In the genomic region with DNA sequence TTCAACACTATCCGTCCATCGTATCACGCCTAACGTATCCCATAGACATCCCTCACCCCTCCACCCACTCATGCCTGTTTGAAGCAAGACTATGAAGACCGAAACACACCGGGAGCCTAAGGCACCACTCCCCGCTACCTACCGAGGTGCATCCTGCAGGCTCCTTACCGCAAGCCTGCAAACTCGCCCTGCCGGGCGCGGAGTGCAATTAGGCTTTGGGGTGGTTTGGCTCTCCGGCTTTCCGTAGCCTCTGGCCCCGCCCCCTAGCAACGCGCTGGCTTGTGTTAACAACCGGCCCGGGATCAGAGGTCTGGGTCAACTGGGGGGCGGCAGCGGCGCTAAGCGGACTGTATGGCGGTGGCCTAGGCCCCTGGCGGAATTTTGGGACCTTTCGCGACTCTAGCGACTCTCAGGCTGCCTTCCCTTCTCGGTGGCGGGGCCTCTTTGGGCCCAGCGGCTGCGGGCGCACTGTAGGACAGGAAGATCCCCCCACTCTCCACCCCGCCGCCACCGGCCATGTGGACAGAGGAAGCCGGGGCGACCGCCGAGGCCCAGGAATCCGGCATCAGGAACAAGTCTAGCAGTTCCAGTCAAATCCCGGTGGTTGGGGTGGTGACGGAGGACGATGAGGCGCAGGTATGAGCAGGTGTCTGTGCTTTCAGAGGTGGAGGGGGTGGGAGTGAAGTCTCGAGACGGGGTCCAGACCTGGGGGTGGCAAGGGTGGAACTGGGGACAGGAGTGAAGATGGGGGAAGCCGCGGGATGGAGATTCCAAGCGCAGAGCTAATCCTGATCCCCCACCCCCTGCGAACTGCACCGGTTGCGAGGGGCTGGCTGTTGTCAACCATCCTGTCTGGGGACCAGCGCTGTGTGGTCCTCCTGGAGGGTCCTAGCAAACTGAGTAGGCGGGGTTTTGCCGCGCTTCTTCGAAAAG, we compare ENCODE assay signal across 8 cellular contexts. TPM values are rescaled to one million over a fixed set of nuclear protein-coding genes. Genes with fewer than 3 reads are reported as not detected.
A peak's percentile ranks its signal among the peaks of the same experiment; 100 is the strongest.
DNase-seq lines count a peak whose midpoint lies in the region; ATAC-seq and TF ChIP-seq lines count a peak whose summit lies in the region.

A gene with protein sequence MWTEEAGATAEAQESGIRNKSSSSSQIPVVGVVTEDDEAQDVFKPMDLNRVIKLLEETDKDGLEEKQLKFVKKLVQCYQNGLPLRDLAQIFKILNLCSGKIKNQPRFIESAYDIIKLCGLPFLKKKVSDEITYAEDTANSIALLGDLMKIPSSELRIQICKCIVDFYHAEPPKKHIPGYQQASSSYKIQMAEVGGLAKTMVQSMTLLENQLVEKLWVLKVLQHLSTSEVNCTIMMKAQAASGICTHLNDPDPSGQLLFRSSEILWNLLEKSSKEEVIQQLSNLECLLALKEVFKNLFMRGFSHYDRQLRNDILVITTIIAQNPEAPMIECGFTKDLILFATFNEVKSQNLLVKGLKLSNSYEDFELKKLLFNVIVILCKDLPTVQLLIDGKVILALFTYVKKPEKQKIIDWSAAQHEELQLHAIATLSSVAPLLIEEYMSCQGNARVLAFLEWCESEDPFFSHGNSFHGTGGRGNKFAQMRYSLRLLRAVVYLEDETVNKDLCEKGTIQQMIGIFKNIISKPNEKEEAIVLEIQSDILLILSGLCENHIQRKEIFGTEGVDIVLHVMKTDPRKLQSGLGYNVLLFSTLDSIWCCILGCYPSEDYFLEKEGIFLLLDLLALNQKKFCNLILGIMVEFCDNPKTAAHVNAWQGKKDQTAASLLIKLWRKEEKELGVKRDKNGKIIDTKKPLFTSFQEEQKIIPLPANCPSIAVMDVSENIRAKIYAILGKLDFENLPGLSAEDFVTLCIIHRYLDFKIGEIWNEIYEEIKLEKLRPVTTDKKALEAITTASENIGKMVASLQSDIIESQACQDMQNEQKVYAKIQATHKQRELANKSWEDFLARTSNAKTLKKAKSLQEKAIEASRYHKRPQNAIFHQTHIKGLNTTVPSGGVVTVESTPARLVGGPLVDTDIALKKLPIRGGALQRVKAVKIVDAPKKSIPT (plus strand): TSS at position 266 of the 933 bp plus-strand sequence. CDS start 251 bp downstream, at position 517.

- H3K27ac Mint-ChIP-seq in type B pancreatic cell = peak within 1 kb of the TSS; percentile 81

- H3K36me3 Mint-ChIP-seq in type B pancreatic cell = no peaks in the 10 kb centered on the region

- peaks cover 28% of the 10 kb centered on the region for H3K4me1 Mint-ChIP-seq in type B pancreatic cell (ENCODE audit: unreplicated experiment)

- peaks cover 27% of the 10 kb centered on the region for H3K27me3 Mint-ChIP-seq in type B pancreatic cell

- H3K27ac ChIP-seq in adipose tissue (ENCODE audit: low read depth, low read length) = peak within 1 kb of the TSS; percentile 13

- no peaks in the 10 kb centered on the region for H3K9me3 Mint-ChIP-seq in type B pancreatic cell

- ATAC-seq in HG02588 (IDR thresholded peaks at IDR 0.05; ENCODE audit: unreplicated experiment) (peak; percentile 77), left cardiac atrium (peak; percentile 96 to 98)

- 1% methylated on average over 59 of the region's 59 CpGs for WGBS in adipose tissue, 3 donors

- intact Hi-C loops in left cardiac atrium (cut with DNase I) = no loop called here
- intact Hi-C loops in posterior vena cava (cut with DNase I) = loop anchor here in 1 of 2 donors (1.0 kb wide), 1 partner anchor 13 kb away; no protein-coding TSS in a partner anchor

- H3K4me3 Mint-ChIP-seq in type B pancreatic cell = peak within 1 kb of the TSS; percentile 97

- TF ChIP-seq CTCF in GM12875 (IDR thresholded peaks at IDR 0.05; ENCODE audit: borderline replicate concordance, insufficient read depth, low read depth, low read length) = peak; percentile 32; the same call in 1 of the 2 replicates
- TF ChIP-seq CTCF in type B pancreatic cell (conservative IDR thresholded peaks at IDR 0.05) = peak; percentile 69

- DNase-seq in NCI-H1092 treated with DMSO at 0.1 percent for 48 hours (lab: John Stamatoyannopoulos, UW) = peak; percentile 45
- peak; percentile 78 for DNase-seq in T follicular helper cell (ENCODE audit: low read depth)
- peak; percentile 93 for DNase-seq in left cardiac atrium
- DNase-seq in posterior vena cava (ENCODE audit: low spot score) = peak; percentile 98
- peak; percentile 91 for DNase-seq in type B pancreatic cell (ENCODE audit: extremely low spot score, unreplicated experiment)

- peak within 1 kb of the TSS; percentile 65 for H3K4me3 ChIP-seq in GM12875 (ENCODE audit: low read depth, low read length)

RNA-seq across cellular contexts. Expression of the gene that starts here (rescaled TPM):
- 1 to 10 TPM; 1.2 to 5.5 (median 2.5) TPM for polyA plus RNA-seq in adipose tissue
- 1 to 10 TPM; 3.4 to 4.5 TPM for total RNA-seq in left cardiac atrium
- 10 to 100 TPM; 11.4 to 13.0 TPM for total RNA-seq in posterior vena cava
- 4.4 and 6.2 TPM in 2 replicates for total RNA-seq in type B pancreatic cell (ENCODE audit: low replicate concordance)

Comparison
In these comparisons a context has a peak if more than half of its experiments do, and no peak if none do; other contexts are left out.
1. Peak in every context shown above with its lines: DNase-seq, ATAC-seq, H3K4me3 ChIP-seq and H3K27ac ChIP-seq.
2. DNase-seq: peak in every context shown above with its lines; median percentile 98 in posterior vena cava; 93 in left cardiac atrium; 91 in type B pancreatic cell; 78 in T follicular helper cell; 45 in NCI-H1092 treated with DMSO at 0.1 percent for 48 hours.